In the genomic region with DNA sequence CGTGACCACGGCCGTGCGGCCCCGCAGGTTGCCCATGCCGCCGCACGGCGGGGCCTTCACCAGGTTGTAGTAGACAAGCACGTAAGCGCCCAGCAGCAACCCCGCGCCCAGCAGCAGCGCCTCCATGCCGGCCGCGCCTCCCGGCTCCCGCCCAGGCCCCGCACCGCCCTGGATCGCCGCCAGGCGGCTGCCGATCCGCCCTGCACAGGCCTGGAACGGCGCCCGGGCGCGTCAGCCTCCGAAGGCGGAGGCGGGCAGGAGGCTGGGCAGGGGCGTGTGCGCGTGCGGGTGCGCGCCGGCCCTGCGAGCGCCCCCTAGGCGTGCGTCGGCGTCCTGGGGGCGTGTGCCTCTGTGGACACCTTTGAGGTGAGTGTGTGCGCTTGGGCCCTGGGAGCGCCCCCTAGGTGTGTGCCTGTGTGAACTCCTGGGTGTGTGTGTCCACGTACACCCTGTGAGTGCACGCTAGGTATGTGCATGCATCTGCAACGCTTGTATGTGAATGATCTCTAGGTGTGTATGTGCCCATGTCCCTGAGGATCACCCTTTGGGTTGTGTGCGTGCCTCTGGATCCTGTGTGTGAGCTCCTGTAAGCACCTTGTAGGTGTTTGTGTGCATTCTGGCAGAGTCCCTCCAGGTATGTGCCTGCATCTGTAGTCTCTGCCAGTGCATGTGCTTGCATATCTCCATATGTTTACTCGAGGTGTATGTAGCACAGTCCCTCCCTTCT, we compare ENCODE assay signal across 8 cellular contexts. TPM values are rescaled to one million over a fixed set of nuclear protein-coding genes. Genes with fewer than 3 reads are reported as not detected.
DNase-seq lines count a peak whose midpoint lies in the region; ATAC-seq and TF ChIP-seq lines count a peak whose summit lies in the region.

A gene with protein sequence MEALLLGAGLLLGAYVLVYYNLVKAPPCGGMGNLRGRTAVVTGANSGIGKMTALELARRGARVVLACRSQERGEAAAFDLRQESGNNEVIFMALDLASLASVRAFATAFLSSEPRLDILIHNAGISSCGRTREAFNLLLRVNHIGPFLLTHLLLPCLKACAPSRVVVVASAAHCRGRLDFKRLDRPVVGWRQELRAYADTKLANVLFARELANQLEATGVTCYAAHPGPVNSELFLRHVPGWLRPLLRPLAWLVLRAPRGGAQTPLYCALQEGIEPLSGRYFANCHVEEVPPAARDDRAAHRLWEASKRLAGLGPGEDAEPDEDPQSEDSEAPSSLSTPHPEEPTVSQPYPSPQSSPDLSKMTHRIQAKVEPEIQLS (minus strand): TSS at position 261 of the 727 bp plus-strand sequence. CDS start 135 bp downstream, at position 126.

- DNase-seq in NCI-H1417 (lab: John Stamatoyannopoulos, UW) (peak; percentile 97), T follicular helper cell (ENCODE audit: low read depth) (peak; percentile 93), adipocyte (ENCODE audit: low read depth) (peak; percentile 93), cardiac septum (ENCODE audit: low spot score) (peak; percentile 96), pons (ENCODE audit: low spot score) (peak; percentile 70), upper lobe of left lung (peak; percentile 93 to 99)

- peak within 1 kb of the TSS; percentile 71 for H3K9ac ChIP-seq in adipocyte (ENCODE audit: low read length)

- peak in 1 of 4 donors; percentile 55 for TF ChIP-seq POLR2A in upper lobe of left lung (IDR thresholded peaks at IDR 0.05)

- intact Hi-C loops in cardiac septum (cut with DNase I): no loop called here

- TF ChIP-seq CTCF in GM12874 (IDR thresholded peaks at IDR 0.05; ENCODE audit: insufficient read depth, low read depth, low read length) (peak; percentile 99), upper lobe of left lung (IDR thresholded peaks at IDR 0.05) (peak; percentile 92 to 100 (median 98))

- H3K9me3 ChIP-seq in adipocyte (ENCODE audit: control insufficient read depth, low read length): no peaks in the 10 kb centered on the region
- H3K9me3 ChIP-seq in upper lobe of left lung: no peaks in the 10 kb centered on the region

- H3K27ac ChIP-seq in upper lobe of left lung: peak within 1 kb of the TSS; percentile 84 to 93 (median 89)

- H3K4me1 ChIP-seq in adipocyte (ENCODE audit: control insufficient read depth, insufficient read depth, low read length) (peaks cover 16% of the 10 kb centered on the region), upper lobe of left lung (peaks cover 17 to 41% (median 31%) of the 10 kb centered on the region in 4 donors)

- H3K4me3 ChIP-seq in adipocyte (ENCODE audit: low read length) (peak within 1 kb of the TSS; percentile 81), upper lobe of left lung (peak within 1 kb of the TSS; percentile 63 to 93 (median 76))

- no peaks in the 10 kb centered on the region for H3K27me3 ChIP-seq in adipocyte (replicated peaks; ENCODE audit: control insufficient read depth, insufficient read depth, low read length)
- H3K27me3 ChIP-seq in upper lobe of left lung: no peaks in the 10 kb centered on the region

- ATAC-seq in HG02763 (IDR thresholded peaks at IDR 0.05; ENCODE audit: unreplicated experiment) (peak; percentile 84), upper lobe of left lung (ENCODE audit: low FRiP score in 2 of 2) (peak; percentile 94 to 96)

- WGBS in upper lobe of left lung, 2 donors: 0 to 1% methylated on average over 2 to 17 of the region's 55 CpGs

- TF ChIP-seq EP300 in upper lobe of left lung (IDR thresholded peaks at IDR 0.05): no peak

- peaks cover 28% of the 10 kb centered on the region for H3K36me3 ChIP-seq in adipocyte (ENCODE audit: control insufficient read depth, insufficient read depth, low read length, severe bottlenecking)
- peaks cover 0 to 27% (median 22%) of the 10 kb centered on the region in 4 donors for H3K36me3 ChIP-seq in upper lobe of left lung

RNA-seq across cellular contexts. Expression of the gene that starts here (rescaled TPM):
- 3.0 TPM for total RNA-seq in cardiac septum
- total RNA-seq in upper lobe of left lung: 10 to 100 TPM in 5 of 6 donors, 1 to 10 TPM in 1; 2.1 to 21.8 (median 15.0) TPM

Comparison
In these comparisons a context has a peak if more than half of its experiments do, and no peak if none do; other contexts are left out.
1. Peak in every context shown above with its lines: DNase-seq, ATAC-seq, H3K4me3 ChIP-seq and H3K27ac ChIP-seq.